In the genomic region with DNA sequence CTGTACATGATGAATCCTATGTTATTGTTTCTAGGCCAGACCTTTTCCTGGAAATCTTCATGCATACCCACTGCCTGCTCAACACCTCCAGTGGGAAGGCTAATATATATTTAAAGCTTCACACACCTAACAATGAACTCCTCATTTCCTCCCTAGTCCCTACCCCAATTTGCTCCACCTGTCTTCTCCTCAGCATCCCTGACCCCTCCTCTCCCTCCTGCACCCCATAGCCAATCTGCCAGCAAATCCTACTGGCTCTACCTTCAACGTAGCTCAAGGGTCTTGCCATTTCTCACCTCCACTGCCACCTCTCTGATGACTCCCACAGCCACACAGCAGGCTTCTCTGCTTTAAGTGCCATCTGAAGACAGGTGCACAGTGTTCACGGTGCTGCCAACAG, we compare ENCODE assay signal across 21 cellular contexts.
"Had no signal": no experiment of that assay in that cellular context is flagged by ENCODE, and none has a peak within 500 bp of the region (broad histone marks: within the 10 kb centered on the region; RNA-seq: fewer than 3 reads in every experiment).

No MANE protein-coding gene starts in this region.

- H3K36me3 Mint-ChIP-seq: T-cell had no signal

- H3K9ac ChIP-seq: SK-N-SH had no signal

- H3K36me3 ChIP-seq: MG63 had no signal

- H3K9me3 ChIP-seq: MG63, SK-N-SH had no signal

- H3K4me3 ChIP-seq: MG63 had no signal

- H3K27ac ChIP-seq: RWPE1 had no signal

- H3K4me3 Mint-ChIP-seq: T-cell had no signal

- H3K4me2 ChIP-seq: SK-N-SH had no signal

- DNase-seq: Karpas-422; KG1; MG63; NCI-H1092; NCI-H1436 treated with DMSO at 0.1 percent for 48 hours; NCI-H1694; NCI-H187 treated with DMSO at 0.1 percent for 48 hours; NCI-H2029 treated with DMSO at 0.1 percent for 48 hours; NCI-H2171 treated with DMSO at 0.1 percent for 48 hours; NCI-H345; NCI-H446 treated with DMSO at 0.1 percent for 48 hours; NCI-H510A treated with DMSO at 0.1 percent for 48 hours; NCI-H526; NK-92 treated with Interleukin-12 subunit alpha and Interleukin-12 subunit beta, amount 100 ng/mL, for 24 hours; PC-3; SHP77; SK-N-SH; SW 1271; T-cell had no signal

- H3K27ac Mint-ChIP-seq: T-cell had no signal

- H3K4me1 Mint-ChIP-seq: T-cell had no signal

- ATAC-seq: Panc1, PC-3, T-cell had no signal
